In the genomic region with DNA sequence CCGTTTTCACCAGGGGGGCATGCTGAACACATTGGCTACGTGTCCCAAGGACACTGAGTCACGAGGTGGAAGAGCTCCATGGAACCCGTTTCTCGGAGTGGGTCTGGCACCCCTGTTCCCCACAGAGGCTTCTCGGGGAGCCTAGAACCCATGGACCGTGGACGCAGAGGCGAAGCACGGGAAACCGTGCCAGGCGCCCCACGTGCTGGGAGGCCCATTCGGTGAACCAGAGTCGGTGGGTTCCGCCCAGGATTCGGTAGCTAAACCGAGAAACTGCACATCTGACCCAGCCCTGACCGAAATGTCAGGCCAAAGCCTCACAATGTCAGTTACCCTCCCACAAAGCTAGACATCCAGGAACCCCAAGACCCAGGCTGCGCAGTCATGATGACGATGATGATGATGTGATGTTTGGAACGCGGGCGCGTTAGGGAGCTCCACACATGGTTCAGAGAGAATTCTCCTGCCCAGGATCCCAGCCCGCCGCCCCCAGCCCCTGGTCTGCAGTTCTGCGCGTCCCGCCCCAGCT, we compare ENCODE assay signal across 1 cellular context.
TF ChIP-seq lines count a peak whose summit lies in the region.

No MANE protein-coding gene starts in this region.

TF ChIP-seq in HepG2, 621 proteins besides CTCF, POLR2A, EP300 and RAD21 (continued from another document and continues in another):
- TF ChIP-seq, protein P1, sequence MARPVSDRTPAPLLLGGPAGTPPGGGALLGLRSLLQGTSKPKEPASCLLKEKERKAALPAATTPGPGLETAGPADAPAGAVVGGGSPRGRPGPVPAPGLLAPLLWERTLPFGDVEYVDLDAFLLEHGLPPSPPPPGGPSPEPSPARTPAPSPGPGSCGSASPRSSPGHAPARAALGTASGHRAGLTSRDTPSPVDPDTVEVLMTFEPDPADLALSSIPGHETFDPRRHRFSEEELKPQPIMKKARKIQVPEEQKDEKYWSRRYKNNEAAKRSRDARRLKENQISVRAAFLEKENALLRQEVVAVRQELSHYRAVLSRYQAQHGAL (CRISPR knock-in tag; IDR thresholded peaks at IDR 0.05; ENCODE audit: not compliant biosample characterization): no peak
- TF ChIP-seq SMYD3 (CRISPR knock-in tag; IDR thresholded peaks at IDR 0.05) (no peak), CHD4 (IDR thresholded peaks at IDR 0.05; ENCODE audit: borderline replicate concordance, low read length) (no peak), ZNF557 (CRISPR knock-in tag; IDR thresholded peaks at IDR 0.05) (no peak), STAG1 (CRISPR knock-in tag; IDR thresholded peaks at IDR 0.05) (no peak), ZNF703 (CRISPR knock-in tag; IDR thresholded peaks at IDR 0.05; ENCODE audit: borderline replicate concordance) (0 out of 2 replicates have a peak, but pooled peaks have one; percentile 30), ZNF737 (CRISPR knock-in tag; IDR thresholded peaks at IDR 0.05; ENCODE audit: borderline replicate concordance) (no peak), RBM22 (optimal IDR thresholded peaks at IDR 0.05; ENCODE audit: low read length) (no peak), JUNB (CRISPR knock-in tag; IDR thresholded peaks at IDR 0.05; ENCODE audit: borderline replicate concordance) (no peak), ZNF44 (CRISPR knock-in tag; IDR thresholded peaks at IDR 0.05) (peak; percentile 22; the same call in 1 of the 2 replicates), KAT8 (CRISPR knock-in tag; IDR thresholded peaks at IDR 0.05) (no peak), YEATS4 (CRISPR knock-in tag; IDR thresholded peaks at IDR 0.05; ENCODE audit: borderline replicate concordance) (0 out of 2 replicates have a peak, but pooled peaks have one; percentile 33), ZNF652 (CRISPR knock-in tag; IDR thresholded peaks at IDR 0.05; ENCODE audit: borderline replicate concordance, low read depth) (no peak), ZNF83 (CRISPR knock-in tag; IDR thresholded peaks at IDR 0.05; ENCODE audit: borderline replicate concordance) (no peak), BRCA1 (CRISPR knock-in tag; IDR thresholded peaks at IDR 0.05) (no peak), ZNF260 (CRISPR knock-in tag; IDR thresholded peaks at IDR 0.05; ENCODE audit: borderline replicate concordance, low read depth) (no peak), FOSL1 (CRISPR knock-in tag; IDR thresholded peaks at IDR 0.05; ENCODE audit: borderline replicate concordance) (no peak), ZBTB7A (CRISPR knock-in tag; IDR thresholded peaks at IDR 0.05) (0 out of 2 replicates have a peak, but pooled peaks have one; percentile 7), MAZ (IDR thresholded peaks at IDR 0.05; ENCODE audit: borderline replicate concordance, low read depth, low read length) (no peak), MAZ (CRISPR knock-in tag; IDR thresholded peaks at IDR 0.05; ENCODE audit: low read depth) (peak; percentile 16; the same call in 1 of the 2 replicates), PHF5A (CRISPR knock-in tag; IDR thresholded peaks at IDR 0.05; ENCODE audit: low read depth, unreplicated experiment) (no peak), ZNF724P (CRISPR knock-in tag; IDR thresholded peaks at IDR 0.05; ENCODE audit: borderline replicate concordance) (no peak), ZNF446 (CRISPR knock-in tag; IDR thresholded peaks at IDR 0.05) (no peak), HMGA1 (CRISPR knock-in tag; conservative IDR thresholded peaks at IDR 0.05) (no peak), SALL1 (CRISPR knock-in tag; IDR thresholded peaks at IDR 0.05) (no peak), JDP2 (CRISPR knock-in tag; IDR thresholded peaks at IDR 0.05; ENCODE audit: borderline replicate concordance) (no peak), ARNT2 (CRISPR knock-in tag; IDR thresholded peaks at IDR 0.05; ENCODE audit: low read depth) (no peak; the same call in 1 of the 2 replicates), HMG20B (CRISPR knock-in tag; conservative IDR thresholded peaks at IDR 0.05) (no peak), MED8 (CRISPR knock-in tag; IDR thresholded peaks at IDR 0.05; ENCODE audit: insufficient replicate concordance) (no peak)
- TF ChIP-seq, protein P2, sequence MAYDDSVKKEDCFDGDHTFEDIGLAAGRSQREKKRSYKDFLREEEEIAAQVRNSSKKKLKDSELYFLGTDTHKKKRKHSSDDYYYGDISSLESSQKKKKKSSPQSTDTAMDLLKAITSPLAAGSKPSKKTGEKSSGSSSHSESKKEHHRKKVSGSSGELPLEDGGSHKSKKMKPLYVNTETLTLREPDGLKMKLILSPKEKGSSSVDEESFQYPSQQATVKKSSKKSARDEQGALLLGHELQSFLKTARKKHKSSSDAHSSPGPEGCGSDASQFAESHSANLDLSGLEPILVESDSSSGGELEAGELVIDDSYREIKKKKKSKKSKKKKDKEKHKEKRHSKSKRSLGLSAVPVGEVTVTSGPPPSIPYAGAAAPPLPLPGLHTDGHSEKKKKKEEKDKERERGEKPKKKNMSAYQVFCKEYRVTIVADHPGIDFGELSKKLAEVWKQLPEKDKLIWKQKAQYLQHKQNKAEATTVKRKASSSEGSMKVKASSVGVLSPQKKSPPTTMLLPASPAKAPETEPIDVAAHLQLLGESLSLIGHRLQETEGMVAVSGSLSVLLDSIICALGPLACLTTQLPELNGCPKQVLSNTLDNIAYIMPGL (CRISPR knock-in tag; IDR thresholded peaks at IDR 0.05; ENCODE audit: borderline replicate concordance in 1 of 2, low read depth in 1 of 2): no peak
- TF ChIP-seq, protein P3, sequence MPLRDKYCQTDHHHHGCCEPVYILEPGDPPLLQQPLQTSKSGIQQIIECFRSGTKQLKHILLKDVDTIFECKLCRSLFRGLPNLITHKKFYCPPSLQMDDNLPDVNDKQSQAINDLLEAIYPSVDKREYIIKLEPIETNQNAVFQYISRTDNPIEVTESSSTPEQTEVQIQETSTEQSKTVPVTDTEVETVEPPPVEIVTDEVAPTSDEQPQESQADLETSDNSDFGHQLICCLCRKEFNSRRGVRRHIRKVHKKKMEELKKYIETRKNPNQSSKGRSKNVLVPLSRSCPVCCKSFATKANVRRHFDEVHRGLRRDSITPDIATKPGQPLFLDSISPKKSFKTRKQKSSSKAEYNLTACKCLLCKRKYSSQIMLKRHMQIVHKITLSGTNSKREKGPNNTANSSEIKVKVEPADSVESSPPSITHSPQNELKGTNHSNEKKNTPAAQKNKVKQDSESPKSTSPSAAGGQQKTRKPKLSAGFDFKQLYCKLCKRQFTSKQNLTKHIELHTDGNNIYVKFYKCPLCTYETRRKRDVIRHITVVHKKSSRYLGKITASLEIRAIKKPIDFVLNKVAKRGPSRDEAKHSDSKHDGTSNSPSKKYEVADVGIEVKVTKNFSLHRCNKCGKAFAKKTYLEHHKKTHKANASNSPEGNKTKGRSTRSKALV (CRISPR knock-in tag; IDR thresholded peaks at IDR 0.05): 0 out of 2 replicates have a peak, but pooled peaks have one; percentile 9
- TF ChIP-seq, protein P4, sequence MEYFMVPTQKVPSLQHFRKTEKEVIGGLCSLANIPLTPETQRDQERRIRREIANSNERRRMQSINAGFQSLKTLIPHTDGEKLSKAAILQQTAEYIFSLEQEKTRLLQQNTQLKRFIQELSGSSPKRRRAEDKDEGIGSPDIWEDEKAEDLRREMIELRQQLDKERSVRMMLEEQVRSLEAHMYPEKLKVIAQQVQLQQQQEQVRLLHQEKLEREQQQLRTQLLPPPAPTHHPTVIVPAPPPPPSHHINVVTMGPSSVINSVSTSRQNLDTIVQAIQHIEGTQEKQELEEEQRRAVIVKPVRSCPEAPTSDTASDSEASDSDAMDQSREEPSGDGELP (IDR thresholded peaks at IDR 0.05; ENCODE audit: borderline replicate concordance, low read depth): no peak
- TF ChIP-seq, protein P5, sequence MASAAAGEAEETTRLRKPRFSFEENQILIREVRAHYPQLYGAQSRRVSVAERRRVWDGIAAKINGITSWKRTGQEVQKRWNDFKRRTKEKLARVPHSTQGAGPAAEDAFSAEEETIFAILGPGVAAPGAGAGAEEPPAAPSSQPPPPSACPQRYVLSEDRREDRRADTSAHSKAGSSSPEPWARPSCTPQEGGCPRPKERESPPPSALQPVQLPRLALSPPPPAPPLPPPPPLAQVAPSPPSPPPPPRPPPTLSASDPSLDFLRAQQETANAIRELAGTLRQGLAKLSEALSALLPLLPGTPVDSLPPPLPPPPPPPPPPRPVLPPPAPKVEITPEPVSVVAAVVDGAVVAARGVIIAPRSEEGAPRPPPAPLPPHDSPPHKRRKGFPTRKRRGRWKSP (CRISPR knock-in tag; IDR thresholded peaks at IDR 0.05): no peak
- TF ChIP-seq, protein P6, sequence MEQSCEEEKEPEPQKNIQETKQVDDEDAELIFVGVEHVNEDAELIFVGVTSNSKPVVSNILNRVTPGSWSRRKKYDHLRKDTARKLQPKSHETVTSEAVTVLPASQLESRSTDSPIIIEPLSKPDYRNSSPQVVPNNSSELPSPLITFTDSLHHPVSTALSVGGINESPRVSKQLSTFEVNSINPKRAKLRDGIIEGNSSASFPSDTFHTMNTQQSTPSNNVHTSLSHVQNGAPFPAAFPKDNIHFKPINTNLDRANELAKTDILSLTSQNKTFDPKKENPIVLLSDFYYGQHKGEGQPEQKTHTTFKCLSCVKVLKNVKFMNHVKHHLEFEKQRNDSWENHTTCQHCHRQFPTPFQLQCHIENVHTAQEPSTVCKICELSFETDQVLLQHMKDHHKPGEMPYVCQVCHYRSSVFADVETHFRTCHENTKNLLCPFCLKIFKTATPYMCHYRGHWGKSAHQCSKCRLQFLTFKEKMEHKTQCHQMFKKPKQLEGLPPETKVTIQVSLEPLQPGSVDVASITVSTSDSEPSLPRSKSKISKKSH (CRISPR knock-in tag; IDR thresholded peaks at IDR 0.05; ENCODE audit: borderline replicate concordance): peak; percentile 69; the same call in 1 of the 2 replicates
- TF ChIP-seq, protein P7, sequence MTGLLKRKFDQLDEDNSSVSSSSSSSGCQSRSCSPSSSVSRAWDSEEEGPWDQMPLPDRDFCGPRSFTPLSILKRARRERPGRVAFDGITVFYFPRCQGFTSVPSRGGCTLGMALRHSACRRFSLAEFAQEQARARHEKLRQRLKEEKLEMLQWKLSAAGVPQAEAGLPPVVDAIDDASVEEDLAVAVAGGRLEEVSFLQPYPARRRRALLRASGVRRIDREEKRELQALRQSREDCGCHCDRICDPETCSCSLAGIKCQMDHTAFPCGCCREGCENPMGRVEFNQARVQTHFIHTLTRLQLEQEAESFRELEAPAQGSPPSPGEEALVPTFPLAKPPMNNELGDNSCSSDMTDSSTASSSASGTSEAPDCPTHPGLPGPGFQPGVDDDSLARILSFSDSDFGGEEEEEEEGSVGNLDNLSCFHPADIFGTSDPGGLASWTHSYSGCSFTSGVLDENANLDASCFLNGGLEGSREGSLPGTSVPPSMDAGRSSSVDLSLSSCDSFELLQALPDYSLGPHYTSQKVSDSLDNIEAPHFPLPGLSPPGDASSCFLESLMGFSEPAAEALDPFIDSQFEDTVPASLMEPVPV (CRISPR knock-in tag; IDR thresholded peaks at IDR 0.05): peak; percentile 17; the same call in 1 of the 2 replicates
- TF ChIP-seq, protein P8, sequence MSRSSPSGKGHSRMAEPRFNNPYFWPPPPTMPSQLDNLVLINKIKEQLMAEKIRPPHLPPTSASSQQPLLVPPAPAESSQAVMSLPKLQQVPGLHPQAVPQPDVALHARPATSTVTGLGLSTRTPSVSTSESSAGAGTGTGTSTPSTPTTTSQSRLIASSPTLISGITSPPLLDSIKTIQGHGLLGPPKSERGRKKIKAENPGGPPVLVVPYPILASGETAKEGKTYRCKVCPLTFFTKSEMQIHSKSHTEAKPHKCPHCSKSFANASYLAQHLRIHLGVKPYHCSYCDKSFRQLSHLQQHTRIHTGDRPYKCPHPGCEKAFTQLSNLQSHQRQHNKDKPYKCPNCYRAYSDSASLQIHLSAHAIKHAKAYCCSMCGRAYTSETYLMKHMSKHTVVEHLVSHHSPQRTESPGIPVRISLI (CRISPR knock-in tag; IDR thresholded peaks at IDR 0.05; ENCODE audit: borderline replicate concordance): no peak
- TF ChIP-seq, protein P9, sequence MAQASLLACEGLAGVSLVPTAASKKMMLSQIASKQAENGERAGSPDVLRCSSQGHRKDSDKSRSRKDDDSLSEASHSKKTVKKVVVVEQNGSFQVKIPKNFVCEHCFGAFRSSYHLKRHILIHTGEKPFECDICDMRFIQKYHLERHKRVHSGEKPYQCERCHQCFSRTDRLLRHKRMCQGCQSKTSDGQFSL (CRISPR knock-in tag; IDR thresholded peaks at IDR 0.05): no peak
- TF ChIP-seq, protein P10, sequence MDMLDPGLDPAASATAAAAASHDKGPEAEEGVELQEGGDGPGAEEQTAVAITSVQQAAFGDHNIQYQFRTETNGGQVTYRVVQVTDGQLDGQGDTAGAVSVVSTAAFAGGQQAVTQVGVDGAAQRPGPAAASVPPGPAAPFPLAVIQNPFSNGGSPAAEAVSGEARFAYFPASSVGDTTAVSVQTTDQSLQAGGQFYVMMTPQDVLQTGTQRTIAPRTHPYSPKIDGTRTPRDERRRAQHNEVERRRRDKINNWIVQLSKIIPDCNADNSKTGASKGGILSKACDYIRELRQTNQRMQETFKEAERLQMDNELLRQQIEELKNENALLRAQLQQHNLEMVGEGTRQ (IDR thresholded peaks at IDR 0.05; ENCODE audit: low read depth, low read length): no peak
- TF ChIP-seq, protein P10 (CRISPR knock-in tag; IDR thresholded peaks at IDR 0.05; ENCODE audit: borderline replicate concordance): 0 out of 2 replicates have a peak, but pooled peaks have one; percentile 9
- TF ChIP-seq, protein P11, sequence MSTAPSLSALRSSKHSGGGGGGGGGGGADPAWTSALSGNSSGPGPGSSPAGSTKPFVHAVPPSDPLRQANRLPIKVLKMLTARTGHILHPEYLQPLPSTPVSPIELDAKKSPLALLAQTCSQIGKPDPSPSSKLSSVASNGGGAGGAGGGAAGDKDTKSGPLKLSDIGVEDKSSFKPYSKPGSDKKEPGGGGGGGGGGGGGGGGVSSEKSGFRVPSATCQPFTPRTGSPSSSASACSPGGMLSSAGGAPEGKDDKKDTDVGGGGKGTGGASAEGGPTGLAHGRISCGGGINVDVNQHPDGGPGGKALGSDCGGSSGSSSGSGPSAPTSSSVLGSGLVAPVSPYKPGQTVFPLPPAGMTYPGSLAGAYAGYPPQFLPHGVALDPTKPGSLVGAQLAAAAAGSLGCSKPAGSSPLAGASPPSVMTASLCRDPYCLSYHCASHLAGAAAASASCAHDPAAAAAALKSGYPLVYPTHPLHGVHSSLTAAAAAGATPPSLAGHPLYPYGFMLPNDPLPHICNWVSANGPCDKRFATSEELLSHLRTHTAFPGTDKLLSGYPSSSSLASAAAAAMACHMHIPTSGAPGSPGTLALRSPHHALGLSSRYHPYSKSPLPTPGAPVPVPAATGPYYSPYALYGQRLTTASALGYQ (CRISPR knock-in tag; IDR thresholded peaks at IDR 0.05): 0 out of 2 replicates have a peak, but pooled peaks have one; percentile 22
